ENCODE assay signal across 11 cellular contexts in genomic region chr5:99169309-99169708, GRCh38.
DNase-seq lines count a peak whose midpoint lies in the region; ATAC-seq and TF ChIP-seq lines count a peak whose summit lies in the region.
"Had no signal": no experiment of that assay in that cellular context is flagged by ENCODE, and none has a peak within 500 bp of the region (broad histone marks: within the 10 kb centered on the region; RNA-seq: fewer than 3 reads in every experiment).

No MANE protein-coding gene starts in this region.

- H3K4me3 Mint-ChIP-seq in GM23338 (no peak overlapping the region; the same call in 2 of the 3 replicates), nephron progenitor cell (no peak overlapping the region)
- no peak overlapping the region for H3K4me3 Mint-ChIP-seq in activated naive CD8-positive, alpha-beta T cell treated with anti-CD3 and anti-CD28 coated beads for 36 hours

- H3K4me2 ChIP-seq in GM23338: peak overlapping the region; percentile 36

- H4K20me1 ChIP-seq in GM23338 (replicated peaks; ENCODE audit: insufficient read depth): no peaks in the 10 kb centered on the region

- no peak overlapping the region for H3K9ac ChIP-seq in colonic mucosa (ENCODE audit: low read depth in 2 of 2, low read length in 2 of 2)

- H3K9me2 ChIP-seq in GM23338 (ENCODE audit: insufficient read depth): no peaks in the 10 kb centered on the region

- no peaks in the 10 kb centered on the region for H3K27me3 ChIP-seq in GM23338 (ENCODE audit: insufficient read depth)
- no peaks in the 10 kb centered on the region for H3K27me3 ChIP-seq in colonic mucosa
- H3K27me3 ChIP-seq: esophagus muscularis mucosa, SJSA1 had no signal

- H3K27ac ChIP-seq in GM23338 (ENCODE audit: low read depth) (no peak overlapping the region), colonic mucosa (no peak overlapping the region)
- H3K27ac ChIP-seq: esophagus muscularis mucosa, SJSA1 had no signal

- DNase-seq in GM23338 (ENCODE audit: low spot score): peak; percentile 44
- peak; percentile 1 for DNase-seq in NCI-H510A (lab: John Stamatoyannopoulos, UW)
- peak; percentile 3 for DNase-seq in cerebellar cortex (ENCODE audit: low spot score)
- DNase-seq in nephron progenitor cell: no peak
- DNase-seq in activated T-cell treated with anti-CD3 and anti-CD28 coated beads for 4 hours: no peak
- DNase-seq in activated naive CD8-positive, alpha-beta T cell treated with anti-CD3 and anti-CD28 coated beads for 36 hours: no peak
- no peak for DNase-seq in colonic mucosa
- DNase-seq: nucleus accumbens had no signal

- H3K4me3 ChIP-seq in GM23338: no peak overlapping the region
- H3K4me3 ChIP-seq in colonic mucosa: no peak overlapping the region
- H3K4me3 ChIP-seq: esophagus muscularis mucosa, SJSA1 had no signal

- TF ChIP-seq CTCF in GM23338 (conservative IDR thresholded peaks at IDR 0.05; ENCODE audit: low read depth in 2 of 2): peak in 1 of 2 experiments; percentile 55; a peak in 3 of 4 replicates
- peak; percentile 29 for TF ChIP-seq CTCF in nephron progenitor cell (IDR thresholded peaks at IDR 0.05)
- TF ChIP-seq CTCF in colonic mucosa (IDR thresholded peaks at IDR 0.05): no peak

- H3K36me3 Mint-ChIP-seq in GM23338 (ENCODE audit: low read depth) (no peaks in the 10 kb centered on the region; the same call in 2 of the 3 replicates), nephron progenitor cell (ENCODE audit: low read depth) (no peaks in the 10 kb centered on the region)
- H3K36me3 Mint-ChIP-seq in activated naive CD8-positive, alpha-beta T cell treated with anti-CD3 and anti-CD28 coated beads for 36 hours: no peaks in the 10 kb centered on the region

- H3K27ac Mint-ChIP-seq in GM23338: no peak overlapping the region; the same call in 1 of the 2 replicates
- no peak overlapping the region for H3K27ac Mint-ChIP-seq in nephron progenitor cell
- H3K27ac Mint-ChIP-seq in activated naive CD8-positive, alpha-beta T cell treated with anti-CD3 and anti-CD28 coated beads for 36 hours: no peak overlapping the region

- H3K27me3 Mint-ChIP-seq in GM23338 (ENCODE audit: insufficient read depth, low read depth, poor library complexity) (no peaks in the 10 kb centered on the region), nephron progenitor cell (ENCODE audit: low read depth, poor library complexity) (no peaks in the 10 kb centered on the region)
- no peaks in the 10 kb centered on the region for H3K27me3 Mint-ChIP-seq in activated naive CD8-positive, alpha-beta T cell treated with anti-CD3 and anti-CD28 coated beads for 36 hours

- H3K79me2 ChIP-seq in GM23338 (replicated peaks; ENCODE audit: insufficient read depth): no peaks in the 10 kb centered on the region

- H3F3A ChIP-seq in GM23338 (replicated peaks; ENCODE audit: low read depth): no peaks in the 10 kb centered on the region

- H3K4me1 Mint-ChIP-seq in GM23338 (peaks cover 18% of the 10 kb centered on the region; the same call in 2 of the 3 replicates), nephron progenitor cell (peaks cover 12% of the 10 kb centered on the region)
- no peaks in the 10 kb centered on the region for H3K4me1 Mint-ChIP-seq in activated naive CD8-positive, alpha-beta T cell treated with anti-CD3 and anti-CD28 coated beads for 36 hours

- H3K36me3 ChIP-seq in GM23338 (ENCODE audit: insufficient read depth): no peaks in the 10 kb centered on the region
- H3K36me3 ChIP-seq in colonic mucosa: no peaks in the 10 kb centered on the region
- H3K36me3 ChIP-seq: esophagus muscularis mucosa, SJSA1 had no signal

- intact Hi-C loops in colonic mucosa (cut with DNase I): no loop called here

- H2AFZ ChIP-seq in GM23338: no peak overlapping the region

- H3K4me1 ChIP-seq in GM23338 (ENCODE audit: insufficient read depth): peaks cover 23% of the 10 kb centered on the region
- H3K4me1 ChIP-seq in colonic mucosa: no peaks in the 10 kb centered on the region
- H3K4me1 ChIP-seq: esophagus muscularis mucosa, SJSA1 had no signal

- ATAC-seq in GM23338 (no peak; the same call in 2 of the 3 replicates), GM19397 (IDR thresholded peaks at IDR 0.05; ENCODE audit: unreplicated experiment) (no peak)

- H3K9me3 Mint-ChIP-seq in GM23338 (0 out of 3 replicates have a peak, but pooled peaks cover 5% of the 10 kb centered on the region), nephron progenitor cell (peaks cover 5% of the 10 kb centered on the region)
- H3K9me3 Mint-ChIP-seq in activated naive CD8-positive, alpha-beta T cell treated with anti-CD3 and anti-CD28 coated beads for 36 hours: peaks cover 4% of the 10 kb centered on the region

- no peaks in the 10 kb centered on the region for H3K9me3 ChIP-seq in colonic mucosa
- H3K9me3 ChIP-seq: esophagus muscularis mucosa, SJSA1 had no signal

TF ChIP-seq in GM23338, 12 proteins besides CTCF, POLR2A, EP300 and RAD21:
- TF ChIP-seq NANOG (IDR thresholded peaks at IDR 0.05; ENCODE audit: borderline replicate concordance) (peak; percentile 64; the same call in 1 of the 2 replicates), EZH2 (IDR thresholded peaks at IDR 0.05; ENCODE audit: low read depth, unreplicated experiment) (no peak)

Comparison
In these comparisons a context has a peak if more than half of its experiments do, and no peak if none do; other contexts are left out.
1. DNase-seq: peak in GM23338 (single experiment), NCI-H510A (single experiment) and cerebellar cortex (single experiment); none in nephron progenitor cell (single experiment), activated T-cell treated with anti-CD3 and anti-CD28 coated beads for 4 hours (single experiment), activated naive CD8-positive, alpha-beta T cell treated with anti-CD3 and anti-CD28 coated beads for 36 hours (single experiment) and colonic mucosa (single experiment).